15 cellular contexts compared by ENCODE assay signal in genomic region chr1:181111559-181111958, GRCh38. TPM values are rescaled to one million over a fixed set of nuclear protein-coding genes. Genes with fewer than 3 reads are reported as not detected.
DNase-seq lines count a peak whose midpoint lies in the region; ATAC-seq and TF ChIP-seq lines count a peak whose summit lies in the region.
"Had no signal": no experiment of that assay in that cellular context is flagged by ENCODE, and none has a peak within 500 bp of the region (broad histone marks: within the 10 kb centered on the region; RNA-seq: fewer than 3 reads in every experiment).

No MANE protein-coding gene starts in this region.

- H3K4me3 Mint-ChIP-seq in Caco-2 (ENCODE audit: unreplicated experiment): no peak overlapping the region
- no peak overlapping the region for H3K4me3 Mint-ChIP-seq in activated T-cell treated with anti-CD3 and anti-CD28 coated beads, Interleukin-2, amount 50 U/mL, for 72 hours
- no peak overlapping the region for H3K4me3 Mint-ChIP-seq in endothelial cell (ENCODE audit: unreplicated experiment)
- H3K4me3 Mint-ChIP-seq: neural crest cell had no signal

- no peak overlapping the region for H3K4me3 ChIP-seq in Caco-2 (ENCODE audit: low read depth, low read length)
- H3K4me3 ChIP-seq in SJCRH30: no peak overlapping the region
- no peak overlapping the region for H3K4me3 ChIP-seq in fibroblast of mammary gland (ENCODE audit: control insufficient read depth, low read depth, low read length)
- H3K4me3 ChIP-seq in gastrocnemius medialis: peak overlapping the region in 1 of 4 donors; percentile 4

- H3K27me3 Mint-ChIP-seq in Caco-2 (ENCODE audit: insufficient read depth, unreplicated experiment): no peaks in the 10 kb centered on the region
- H3K27me3 Mint-ChIP-seq in activated T-cell treated with anti-CD3 and anti-CD28 coated beads, Interleukin-2, amount 50 U/mL, for 72 hours (ENCODE audit: low read depth): peaks cover 44% of the 10 kb centered on the region
- peaks cover 4% of the 10 kb centered on the region for H3K27me3 Mint-ChIP-seq in endothelial cell (ENCODE audit: unreplicated experiment)

- intact Hi-C loops in Caco-2 (cut with micrococcal nuclease; ENCODE audit: unreplicated experiment) (no loop called here), gastrocnemius medialis (cut with DNase I; ENCODE audit: low total_unique reads) (no loop called here)

- CTCF ChIA-PET in Caco-2 (lab: Charles Lee): no interaction called here

- DNase-seq in Caco-2 (no peak), SJCRH30 (no peak), fibroblast of mammary gland (ENCODE audit: low read depth) (peak; percentile 73), gastrocnemius medialis (peak in 1 of 2 donors; percentile 30), NCI-H1092 (lab: John Stamatoyannopoulos, UW) (no peak), endothelial cell (ENCODE audit: low spot score) (no peak)
- DNase-seq in activated T-cell treated with anti-CD3 and anti-CD28 coated beads, Interleukin-2, amount 50 U/mL, for 72 hours: no peak
- DNase-seq in stimulated activated naive CD4-positive, alpha-beta T cell treated with Interleukin-2 at 50 U/mL for 16 hours (lab: John Stamatoyannopoulos, UW): no peak
- DNase-seq: activated naive CD4-positive, alpha-beta T cell treated with Interleukin-2 at 50 U/mL for 16 hours; caudate nucleus; DMS53; hippocampal formation; MM.1S; WERI-Rb-1 had no signal

- H3K36me3 Mint-ChIP-seq in Caco-2 (ENCODE audit: insufficient read depth, unreplicated experiment): peaks cover 7% of the 10 kb centered on the region
- no peaks in the 10 kb centered on the region for H3K36me3 Mint-ChIP-seq in activated T-cell treated with anti-CD3 and anti-CD28 coated beads, Interleukin-2, amount 50 U/mL, for 72 hours (ENCODE audit: insufficient read depth in 2 of 2)
- no peaks in the 10 kb centered on the region for H3K36me3 Mint-ChIP-seq in endothelial cell (ENCODE audit: low read depth, unreplicated experiment)

- peak overlapping the region; percentile 48; the same call in 1 of the 2 replicates for H3K27ac ChIP-seq in SJCRH30
- H3K27ac ChIP-seq in gastrocnemius medialis: peak overlapping the region; percentile 87 to 95 (median 91)
- H3K27ac ChIP-seq: WERI-Rb-1 had no signal

- H3K27ac Mint-ChIP-seq in Caco-2 (ENCODE audit: unreplicated experiment): peak overlapping the region; percentile 86
- H3K27ac Mint-ChIP-seq in activated T-cell treated with anti-CD3 and anti-CD28 coated beads, Interleukin-2, amount 50 U/mL, for 72 hours: no peak overlapping the region
- no peak overlapping the region for H3K27ac Mint-ChIP-seq in endothelial cell (ENCODE audit: unreplicated experiment)

- BruUV-seq in Caco-2 (replicated peaks; lab: Mats Ljungman, UMichigan): no TSS peak

- H3K4me1 ChIP-seq in Caco-2 (peaks cover 65% of the 10 kb centered on the region), SJCRH30 (peaks cover 25% of the 10 kb centered on the region), gastrocnemius medialis (peaks cover 28 to 33% of the 10 kb centered on the region in 2 donors)

- TF ChIP-seq POLR2A in gastrocnemius medialis (IDR thresholded peaks at IDR 0.05): no peak

- H3K9me3 Mint-ChIP-seq in Caco-2 (ENCODE audit: unreplicated experiment) (no peaks in the 10 kb centered on the region), endothelial cell (ENCODE audit: unreplicated experiment) (no peaks in the 10 kb centered on the region)
- H3K9me3 Mint-ChIP-seq in activated T-cell treated with anti-CD3 and anti-CD28 coated beads, Interleukin-2, amount 50 U/mL, for 72 hours: no peaks in the 10 kb centered on the region
- H3K9me3 Mint-ChIP-seq: neural crest cell had no signal

- peak; percentile 17 to 35 for ATAC-seq in gastrocnemius medialis
- ATAC-seq in activated T-cell treated with anti-CD3 and anti-CD28 coated beads, Interleukin-2, amount 50 U/mL, for 72 hours (replicated peaks in 1 of 2): no peak

- H3K27me3 ChIP-seq in Caco-2 (replicated peaks; ENCODE audit: control insufficient read depth, insufficient read depth, low read length): no peaks in the 10 kb centered on the region
- no peaks in the 10 kb centered on the region for H3K27me3 ChIP-seq in SJCRH30
- no peaks in the 10 kb centered on the region for H3K27me3 ChIP-seq in gastrocnemius medialis

- H3K36me3 ChIP-seq in Caco-2 (ENCODE audit: control insufficient read depth, insufficient read depth, low read length): no peaks in the 10 kb centered on the region; the same call in 1 of the 2 replicates
- no peaks in the 10 kb centered on the region for H3K36me3 ChIP-seq in SJCRH30
- no peaks in the 10 kb centered on the region for H3K36me3 ChIP-seq in gastrocnemius medialis
- H3K36me3 ChIP-seq: WERI-Rb-1 had no signal

- H3K9me3 ChIP-seq in Caco-2: no peaks in the 10 kb centered on the region
- no peaks in the 10 kb centered on the region for H3K9me3 ChIP-seq in SJCRH30 (replicated peaks)
- no peaks in the 10 kb centered on the region for H3K9me3 ChIP-seq in gastrocnemius medialis

- in situ Hi-C loops in gastrocnemius medialis (cut with MboI; ENCODE audit: low sequenced_read_pairs in 4 of 4): no loop called here

- TF ChIP-seq CTCF in Caco-2 (IDR thresholded peaks at IDR 0.05; ENCODE audit: insufficient read depth in 1 of 2, low read depth in 1 of 2, low read length in 1 of 2, severe bottlenecking in 1 of 2, unreplicated experiment in 1 of 2) (no peak), fibroblast of mammary gland (conservative IDR thresholded peaks at IDR 0.05; ENCODE audit: control insufficient read depth, insufficient read depth, low read depth, low read length) (no peak), gastrocnemius medialis (IDR thresholded peaks at IDR 0.05 in 4 of 5, conservative IDR thresholded peaks at IDR 0.05 in 1 of 5) (no peak), endothelial cell (IDR thresholded peaks at IDR 0.05; ENCODE audit: unreplicated experiment) (no peak)

- H3K4me1 Mint-ChIP-seq in Caco-2 (ENCODE audit: low read depth, unreplicated experiment) (peaks cover 66% of the 10 kb centered on the region), endothelial cell (ENCODE audit: unreplicated experiment) (peaks cover 53% of the 10 kb centered on the region)
- H3K4me1 Mint-ChIP-seq in activated T-cell treated with anti-CD3 and anti-CD28 coated beads, Interleukin-2, amount 50 U/mL, for 72 hours (ENCODE audit: low read depth): peaks cover 9% of the 10 kb centered on the region

- POLR2A ChIA-PET in Caco-2 (lab: Charles Lee): interaction anchor here (0.6 to 0.8 kb wide), 2 partner anchors 17 to 1713 kb away, joined by 3 to 9 read pairs; no protein-coding TSS in a partner anchor

RNA-seq across cellular contexts. Expression of gene IER5, which starts 23.1 kb away (rescaled TPM):
- total RNA-seq in Caco-2 (2022): 8.6 and 9.4 TPM in 2 replicates
- total RNA-seq in SJCRH30 (2014; rRNA removed; shearing (Covaris generic)): 30.3 and 31.9 TPM in 2 replicates
- total RNA-seq in gastrocnemius medialis: 10 to 100 TPM; 18.7 to 39.8 (median 26.1) TPM
- 10 to 100 TPM; 71.8 to 72.2 TPM for total RNA-seq in activated T-cell treated with anti-CD3 and anti-CD28 coated beads, Interleukin-2, amount 50 U/mL, for 72 hours
- total RNA-seq in endothelial cell (ENCODE audit: unreplicated experiment): 18.0 TPM

Comparison
In these comparisons a context has a peak if more than half of its experiments do, and no peak if none do; other contexts are left out.
1. ATAC-seq: peak in gastrocnemius medialis (2 of 2); none in activated T-cell treated with anti-CD3 and anti-CD28 coated beads, Interleukin-2, amount 50 U/mL, for 72 hours (0 of 2).